In genomic region chr17:42774066-42774750, GRCh38 we compare ENCODE assay signal across 9 cellular contexts. TPM values are rescaled to one million over a fixed set of nuclear protein-coding genes. Genes with fewer than 3 reads are reported as not detected.
DNase-seq lines count a peak whose midpoint lies in the region; ATAC-seq lines count a peak whose summit lies in the region.
"Had no signal": no experiment of that assay in that cellular context is flagged by ENCODE, and none has a peak within 500 bp of the region (broad histone marks: within the 10 kb centered on the region; RNA-seq: fewer than 3 reads in every experiment).

No MANE protein-coding gene starts in this region.

- H3K27ac ChIP-seq in iPS-18a (ENCODE audit: low read length) (no peak overlapping the region), subcutaneous abdominal adipose tissue (ENCODE audit: low read depth, low read length) (peak overlapping the region; percentile 73)

- POLR2A ChIA-PET in activated CD4-positive, alpha-beta T cell treated with anti-CD3 and anti-CD28 coated beads for 36 hours (lab: Charles Lee): interaction anchor here (0.7 to 0.8 kb wide), 2 partner anchors 8 to 13 kb away, joined by 3 read pairs; no protein-coding TSS in a partner anchor
- POLR2A ChIA-PET in activated CD4-positive, alpha-beta memory T cell treated with anti-CD3 and anti-CD28 coated beads, Interleukin-2, amount 10 ng/mL, durations not matched to agents 7 days and 5 days (lab: Charles Lee): interaction anchor here (0.7 to 3.9 kb wide), 24 partner anchors 8 to 250 kb away, joined by 3 to 30 read pairs (median 5); partner anchors contain the start of genes BECN1, PSMC3IP, PSME3 and RAMP2

- H3K4me1 ChIP-seq in iPS-18a (ENCODE audit: control insufficient read depth, low read depth, low read length) (no peaks in the 10 kb centered on the region), subcutaneous abdominal adipose tissue (ENCODE audit: control insufficient read depth in 5 of 5, insufficient read depth in 5 of 5, low read length in 5 of 5) (peaks cover 0 to 18% (median 14%) of the 10 kb centered on the region in 5 donors)

- H3K4me1 Mint-ChIP-seq in activated CD4-positive, alpha-beta T cell treated with anti-CD3 and anti-CD28 coated beads for 36 hours: peaks cover 22% of the 10 kb centered on the region
- H3K4me1 Mint-ChIP-seq in activated CD4-positive, alpha-beta memory T cell treated with anti-CD3 and anti-CD28 coated beads, Interleukin-2, amount 10 ng/mL, durations not matched to agents 7 days and 5 days: peaks cover 38% of the 10 kb centered on the region

- peak overlapping the region; percentile 95 for H3K27ac Mint-ChIP-seq in activated CD4-positive, alpha-beta T cell treated with anti-CD3 and anti-CD28 coated beads for 36 hours
- peak overlapping the region; percentile 89 for H3K27ac Mint-ChIP-seq in activated CD4-positive, alpha-beta memory T cell treated with anti-CD3 and anti-CD28 coated beads, Interleukin-2, amount 10 ng/mL, durations not matched to agents 7 days and 5 days

- H3K9me3 ChIP-seq in iPS-18a (ENCODE audit: control insufficient read depth, low read depth, low read length) (no peaks in the 10 kb centered on the region), subcutaneous abdominal adipose tissue (ENCODE audit: control insufficient read depth in 5 of 5, low read length in 5 of 5) (no peaks in the 10 kb centered on the region)

- no peak for DNase-seq in activated CD4-positive, alpha-beta T cell treated with anti-CD3 and anti-CD28 coated beads for 36 hours
- no peak for DNase-seq in activated CD4-positive, alpha-beta T cell treated with anti-CD3 and anti-CD28 coated beads for 1 hour
- DNase-seq in activated CD4-positive, alpha-beta memory T cell treated with anti-CD3 and anti-CD28 coated beads, Interleukin-2, amount 10 ng/mL, durations not matched to agents 7 days and 5 days: no peak
- no peak for DNase-seq in DMS53 (lab: John Stamatoyannopoulos, UW)
- DNase-seq in stimulated activated CD4-positive, alpha-beta T cell treated with anti-CD3 and anti-CD28 coated beads, Interleukin-15, amount 100 ng/mL, for 24 hours: no peak
- DNase-seq in effector CD4-positive, alpha-beta T cell: no peak
- DNase-seq: activated CD4-positive, alpha-beta T cell treated with anti-CD3 and anti-CD28 coated beads for 4 hours had no signal

- ATAC-seq in activated CD4-positive, alpha-beta T cell treated with anti-CD3 and anti-CD28 coated beads for 36 hours: no peak

- peak overlapping the region; percentile 96 for H3K4me3 Mint-ChIP-seq in activated CD4-positive, alpha-beta T cell treated with anti-CD3 and anti-CD28 coated beads for 36 hours
- H3K4me3 Mint-ChIP-seq in activated CD4-positive, alpha-beta memory T cell treated with anti-CD3 and anti-CD28 coated beads, Interleukin-2, amount 10 ng/mL, durations not matched to agents 7 days and 5 days: peak overlapping the region; percentile 99

- H3K27me3 Mint-ChIP-seq in activated CD4-positive, alpha-beta T cell treated with anti-CD3 and anti-CD28 coated beads for 36 hours: no peaks in the 10 kb centered on the region
- no peaks in the 10 kb centered on the region for H3K27me3 Mint-ChIP-seq in activated CD4-positive, alpha-beta memory T cell treated with anti-CD3 and anti-CD28 coated beads, Interleukin-2, amount 10 ng/mL, durations not matched to agents 7 days and 5 days

- H3K36me3 Mint-ChIP-seq in activated CD4-positive, alpha-beta T cell treated with anti-CD3 and anti-CD28 coated beads for 36 hours (ENCODE audit: low read depth): peaks cover 28% of the 10 kb centered on the region
- H3K36me3 Mint-ChIP-seq in activated CD4-positive, alpha-beta memory T cell treated with anti-CD3 and anti-CD28 coated beads, Interleukin-2, amount 10 ng/mL, durations not matched to agents 7 days and 5 days (ENCODE audit: low read depth): peaks cover 44% of the 10 kb centered on the region

- H3K36me3 ChIP-seq in iPS-18a (ENCODE audit: control insufficient read depth, low read depth, low read length) (peaks cover 16% of the 10 kb centered on the region), subcutaneous abdominal adipose tissue (ENCODE audit: control insufficient read depth in 5 of 5, insufficient read depth in 5 of 5, low read length in 5 of 5) (peaks cover 5 to 41% (median 33%) of the 10 kb centered on the region in 5 donors)

- H3K9ac ChIP-seq in iPS-18a (ENCODE audit: low read length) (peak overlapping the region; percentile 77), subcutaneous abdominal adipose tissue (ENCODE audit: low read length in 5 of 5) (peak overlapping the region; percentile 53 to 97 (median 92))

- peak overlapping the region; percentile 83 for H3K4me3 ChIP-seq in iPS-18a (ENCODE audit: low read length)
- H3K4me3 ChIP-seq in subcutaneous abdominal adipose tissue (ENCODE audit: low read depth in 1 of 5, low read length in 5 of 5): peak overlapping the region; percentile 90 to 100 (median 98)

- H3K9me3 Mint-ChIP-seq in activated CD4-positive, alpha-beta T cell treated with anti-CD3 and anti-CD28 coated beads for 36 hours (ENCODE audit: low read depth): no peaks in the 10 kb centered on the region
- H3K9me3 Mint-ChIP-seq in activated CD4-positive, alpha-beta memory T cell treated with anti-CD3 and anti-CD28 coated beads, Interleukin-2, amount 10 ng/mL, durations not matched to agents 7 days and 5 days: no peaks in the 10 kb centered on the region

- H3K27me3 ChIP-seq in iPS-18a (ENCODE audit: control insufficient read depth, insufficient read depth, low read length) (no peaks in the 10 kb centered on the region), subcutaneous abdominal adipose tissue (ENCODE audit: control insufficient read depth in 5 of 5, insufficient read depth in 4 of 5, low read length in 5 of 5) (peaks cover 0 to 5% (median 0%) of the 10 kb centered on the region in 5 donors)

- intact Hi-C loops in activated CD4-positive, alpha-beta T cell treated with anti-CD3 and anti-CD28 coated beads for 36 hours (cut with DNase I, micrococcal nuclease): loop anchor here in 1 of 2 experiments (5.0 kb wide), 1 partner anchor 48 kb away; the partner anchor contains the start of gene BECN1

- CTCF ChIA-PET in activated CD4-positive, alpha-beta T cell treated with anti-CD3 and anti-CD28 coated beads for 36 hours (lab: Charles Lee): interaction anchor here (0.6 to 3.1 kb wide), 7 partner anchors 9 to 196 kb away, joined by 3 to 23 read pairs (median 4); partner anchors contain the start of genes BECN1, COA3 and PSMC3IP
- CTCF ChIA-PET in activated CD4-positive, alpha-beta memory T cell treated with anti-CD3 and anti-CD28 coated beads, Interleukin-2, amount 10 ng/mL, durations not matched to agents 7 days and 5 days (lab: Charles Lee): interaction anchor here (1.0 to 4.4 kb wide), 10 partner anchors 10 to 196 kb away, joined by 3 to 37 read pairs (median 5); partner anchors contain the start of genes BECN1, CNTD1, COA3 and PSMC3IP

RNA-seq across cellular contexts. Expression of gene VPS25, which starts 1.0 kb away (rescaled TPM):
- total RNA-seq in activated CD4-positive, alpha-beta T cell treated with anti-CD3 and anti-CD28 coated beads for 36 hours: 10 to 100 TPM; 62.5 to 64.0 TPM
- 10 to 100 TPM; 52.8 to 53.0 TPM for total RNA-seq in activated CD4-positive, alpha-beta memory T cell treated with anti-CD3 and anti-CD28 coated beads, Interleukin-2, amount 10 ng/mL, durations not matched to agents 7 days and 5 days

RNA-seq across cellular contexts. Expression of gene WNK4, which starts 6.2 kb away (rescaled TPM):
- total RNA-seq in activated CD4-positive, alpha-beta T cell treated with anti-CD3 and anti-CD28 coated beads for 36 hours: under 1 TPM; 0.42 to 0.64 TPM
- total RNA-seq in activated CD4-positive, alpha-beta memory T cell treated with anti-CD3 and anti-CD28 coated beads, Interleukin-2, amount 10 ng/mL, durations not matched to agents 7 days and 5 days: under 1 TPM; 0.18 to 0.20 TPM

RNA-seq across cellular contexts. Expression of gene RAMP2, which starts 13.2 kb away (rescaled TPM):
- total RNA-seq in activated CD4-positive, alpha-beta T cell treated with anti-CD3 and anti-CD28 coated beads for 36 hours: not detected
- total RNA-seq in activated CD4-positive, alpha-beta memory T cell treated with anti-CD3 and anti-CD28 coated beads, Interleukin-2, amount 10 ng/mL, durations not matched to agents 7 days and 5 days: not detected

RNA-seq across cellular contexts. Expression of gene COA3, which starts 24.3 kb away (rescaled TPM):
- total RNA-seq in activated CD4-positive, alpha-beta T cell treated with anti-CD3 and anti-CD28 coated beads for 36 hours: 10 to 100 TPM; 30.1 to 31.4 TPM
- 10 to 100 TPM; 35.1 to 37.0 TPM for total RNA-seq in activated CD4-positive, alpha-beta memory T cell treated with anti-CD3 and anti-CD28 coated beads, Interleukin-2, amount 10 ng/mL, durations not matched to agents 7 days and 5 days

RNA-seq across cellular contexts. Expression of gene CNTD1, which starts 24.5 kb away (rescaled TPM):
- not detected for total RNA-seq in activated CD4-positive, alpha-beta T cell treated with anti-CD3 and anti-CD28 coated beads for 36 hours
- not detected for total RNA-seq in activated CD4-positive, alpha-beta memory T cell treated with anti-CD3 and anti-CD28 coated beads, Interleukin-2, amount 10 ng/mL, durations not matched to agents 7 days and 5 days
